Comparison of ENCODE assay signal across 1 cellular context in genomic region chr6:47653706-47654105, GRCh38.
TF ChIP-seq lines count a peak whose summit lies in the region.

No MANE protein-coding gene starts in this region.

TF ChIP-seq in K562, 482 proteins besides CTCF, POLR2A, EP300 and RAD21 (continued from another document):
- TF ChIP-seq HOMEZ (CRISPR knock-in tag; IDR thresholded peaks at IDR 0.05) (no peak), POLR2B (IDR thresholded peaks at IDR 0.05; ENCODE audit: low read depth, partially characterized antibody) (no peak), TAL1 (IDR thresholded peaks at IDR 0.05) (no peak), TGIF2 (CRISPR knock-in tag; IDR thresholded peaks at IDR 0.05) (no peak), ZNF121 (CRISPR knock-in tag; conservative IDR thresholded peaks at IDR 0.05) (no peak), ASH1L (IDR thresholded peaks at IDR 0.05; ENCODE audit: borderline replicate concordance, low read depth, partially characterized antibody) (no peak), ZNF584 (CRISPR knock-in tag; IDR thresholded peaks at IDR 0.05; ENCODE audit: low read depth) (no peak), SMARCA5 (IDR thresholded peaks at IDR 0.05) (no peak), ZBTB33 (CRISPR knock-in tag; IDR thresholded peaks at IDR 0.05) (no peak), CREB5 (CRISPR knock-in tag; IDR thresholded peaks at IDR 0.05) (no peak)
